21 cellular contexts compared by ENCODE assay signal in the genomic region with DNA sequence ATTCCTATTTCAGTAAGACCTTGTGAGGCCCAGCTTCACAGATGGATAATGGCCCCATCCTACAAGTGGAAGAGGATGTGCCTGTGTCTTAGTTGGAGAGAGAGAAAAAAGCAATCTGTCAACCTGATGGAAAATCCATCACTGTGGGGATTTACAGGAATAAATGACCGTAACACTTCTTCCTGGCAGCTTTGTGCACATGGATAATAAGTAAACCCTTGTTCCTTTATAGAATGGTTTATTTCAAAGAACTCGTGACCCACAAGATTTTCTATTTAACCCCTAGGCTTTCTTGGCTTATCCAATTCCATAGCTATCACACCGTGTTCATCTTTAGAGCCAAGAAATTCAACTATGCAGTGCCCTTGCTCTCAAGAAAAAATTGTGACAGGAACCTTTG.
"Had no signal": no experiment of that assay in that cellular context is flagged by ENCODE, and none has a peak within 500 bp of the region (broad histone marks: within the 10 kb centered on the region; RNA-seq: fewer than 3 reads in every experiment).

No MANE protein-coding gene starts in this region.

- H3K27ac Mint-ChIP-seq: dendritic cell treated with granulocyte-macrophage colony-stimulating factor and Interleukin-4, amounts not matched to agents 40 ng/mL and 50 ng/mL, for 4 days; effector memory CD8-positive, alpha-beta T cell; immature natural killer cell; naive B cell; stimulated activated memory B cell treated with anti-CD40 and anti-IgM and Interleukin-4, amounts not matched to agents 10 μg/mL and 1 μg/mL and 100 μg/mL, for 72 hours; stimulated activated naive CD8-positive, alpha-beta T cell treated with anti-CD3 and anti-CD28 coated beads, Interleukin-15, Interleukin-2, amounts not matched to agents 100 ng/mL and 50 ng/mL, for 24 hours had no signal

- H3K4me1 ChIP-seq: transverse colon had no signal

- H3K9me3 Mint-ChIP-seq: dendritic cell treated with granulocyte-macrophage colony-stimulating factor and Interleukin-4, amounts not matched to agents 40 ng/mL and 50 ng/mL, for 4 days; effector memory CD8-positive, alpha-beta T cell; immature natural killer cell; nephron; stimulated activated memory B cell treated with anti-CD40 and anti-IgM and Interleukin-4, amounts not matched to agents 10 μg/mL and 1 μg/mL and 100 μg/mL, for 72 hours; stimulated activated naive CD8-positive, alpha-beta T cell treated with anti-CD3 and anti-CD28 coated beads, Interleukin-15, Interleukin-2, amounts not matched to agents 100 ng/mL and 50 ng/mL, for 24 hours had no signal

- H3K9me3 ChIP-seq: esophagus squamous epithelium, left ventricle myocardium inferior, neutrophil, psoas muscle, sigmoid colon, thoracic aorta, transverse colon had no signal

- H3K4me3 Mint-ChIP-seq: dendritic cell treated with granulocyte-macrophage colony-stimulating factor and Interleukin-4, amounts not matched to agents 40 ng/mL and 50 ng/mL, for 4 days; effector memory CD8-positive, alpha-beta T cell; immature natural killer cell; naive B cell; nephron; stimulated activated memory B cell treated with anti-CD40 and anti-IgM and Interleukin-4, amounts not matched to agents 10 μg/mL and 1 μg/mL and 100 μg/mL, for 72 hours; stimulated activated naive CD8-positive, alpha-beta T cell treated with anti-CD3 and anti-CD28 coated beads, Interleukin-15, Interleukin-2, amounts not matched to agents 100 ng/mL and 50 ng/mL, for 24 hours had no signal

- H3K4me3 ChIP-seq: esophagus squamous epithelium, left ventricle myocardium inferior, lung, psoas muscle, sigmoid colon, thoracic aorta, transverse colon had no signal

- H3K27ac ChIP-seq: left ventricle myocardium inferior, neutrophil, sigmoid colon, thoracic aorta, transverse colon had no signal

- H3K27me3 ChIP-seq: esophagus squamous epithelium, neutrophil, sigmoid colon, transverse colon had no signal

- H3K27me3 Mint-ChIP-seq: dendritic cell treated with granulocyte-macrophage colony-stimulating factor and Interleukin-4, amounts not matched to agents 40 ng/mL and 50 ng/mL, for 4 days had no signal

- ATAC-seq: effector memory CD8-positive, alpha-beta T cell; left cardiac atrium; psoas muscle; stimulated activated memory B cell treated with anti-CD40 and anti-IgM and Interleukin-4, amounts not matched to agents 10 μg/mL and 1 μg/mL and 100 μg/mL, for 72 hours had no signal

- H3K36me3 Mint-ChIP-seq: immature natural killer cell; naive B cell; stimulated activated memory B cell treated with anti-CD40 and anti-IgM and Interleukin-4, amounts not matched to agents 10 μg/mL and 1 μg/mL and 100 μg/mL, for 72 hours had no signal

- DNase-seq: cerebellar nuclear complex; effector memory CD8-positive, alpha-beta T cell; esophagus squamous epithelium; foreskin fibroblast; immature natural killer cell; left cardiac atrium; left ventricle myocardium inferior; mesenchymal stem cell; naive B cell; psoas muscle; sigmoid colon; small intestine; stimulated activated CD4-positive, alpha-beta T cell treated with anti-CD3 and anti-CD28 coated beads, Interleukin-4, amount 100 ng/mL, for 1 hour; transverse colon had no signal

- H3K4me1 Mint-ChIP-seq: immature natural killer cell, naive B cell had no signal

- H3K36me3 ChIP-seq: esophagus squamous epithelium, left ventricle myocardium inferior, neutrophil, sigmoid colon, thoracic aorta, transverse colon had no signal
